Comparison of ENCODE assay signal across 16 cellular contexts in genomic region chr13:74770361-74770760, GRCh38.
DNase-seq lines count a peak whose midpoint lies in the region; ATAC-seq and TF ChIP-seq lines count a peak whose summit lies in the region.
"Had no signal": no experiment of that assay in that cellular context is flagged by ENCODE, and none has a peak within 500 bp of the region (broad histone marks: within the 10 kb centered on the region; RNA-seq: fewer than 3 reads in every experiment).

No MANE protein-coding gene starts in this region.

- H3K9me3 ChIP-seq in IMR-90 (ENCODE audit: control insufficient read depth, insufficient read depth, low read length), result no peaks in the 10 kb centered on the region
- H3K9me3 ChIP-seq in mesenchymal stem cell (ENCODE audit: control insufficient read depth, low read length), result no peaks in the 10 kb centered on the region
- H3K9me3 ChIP-seq in testis, result no peaks in the 10 kb centered on the region
- H3K9me3 ChIP-seq: ovary had no signal

- peak overlapping the region; percentile 37; the same call in 1 of the 2 replicates for H3K27ac ChIP-seq in IMR-90 (ENCODE audit: insufficient read depth, low read length)
- H3K27ac ChIP-seq in mesenchymal stem cell (ENCODE audit: low read length, poor library complexity, severe bottlenecking), result peak overlapping the region; percentile 35
- no peak overlapping the region for H3K27ac ChIP-seq in testis
- H3K27ac ChIP-seq: ovary had no signal

- H3K9ac ChIP-seq in IMR-90 (ENCODE audit: low read depth, low read length), result no peak overlapping the region
- peak overlapping the region; percentile 88 for H3K9ac ChIP-seq in mesenchymal stem cell (ENCODE audit: low read length)

- H3K27me3 ChIP-seq in IMR-90 (ENCODE audit: control insufficient read depth, insufficient read depth, low read length) (no peaks in the 10 kb centered on the region), mesenchymal stem cell (ENCODE audit: control insufficient read depth in 1 of 2, insufficient read depth in 1 of 2, low read length in 2 of 2) (no peaks in the 10 kb centered on the region), testis (no peaks in the 10 kb centered on the region)
- H3K27me3 ChIP-seq: ovary had no signal

- no peak overlapping the region for H2AK9ac ChIP-seq in IMR-90 (replicated peaks; ENCODE audit: low read depth, low read length, poor library complexity)

- H3K36me3 ChIP-seq in IMR-90 (ENCODE audit: control insufficient read depth, insufficient read depth, low read length) (no peaks in the 10 kb centered on the region), mesenchymal stem cell (ENCODE audit: control insufficient read depth in 1 of 2, insufficient read depth in 2 of 2, low read depth in 1 of 2, low read length in 2 of 2) (no peaks in the 10 kb centered on the region), testis (ENCODE audit: low read depth, missing control alignments) (no peaks in the 10 kb centered on the region)
- H3K36me3 ChIP-seq: ovary had no signal

- TF ChIP-seq CTCF in IMR-90 (conservative IDR thresholded peaks at IDR 0.05; ENCODE audit: low read depth, low read length) (no peak), choroid plexus epithelial cell (conservative IDR thresholded peaks at IDR 0.05; ENCODE audit: low read depth, low read length) (no peak), testis (IDR thresholded peaks at IDR 0.05) (no peak), GM13976 (IDR thresholded peaks at IDR 0.05; ENCODE audit: borderline replicate concordance, control extremely low read depth, extremely low read depth, insufficient read depth, missing control alignments) (no peak)

- H2BK20ac ChIP-seq in IMR-90 (ENCODE audit: low read depth, low read length), result peak overlapping the region; percentile 86

- H2AK5ac ChIP-seq in IMR-90 (ENCODE audit: low read depth, low read length) (peak overlapping the region; percentile 69; the same call in 1 of the 2 replicates), mesenchymal stem cell (ENCODE audit: low read length, severe bottlenecking) (no peak overlapping the region)

- no peak overlapping the region for H2AFZ ChIP-seq in IMR-90 (replicated peaks; ENCODE audit: low read length, poor library complexity)
- H2AFZ ChIP-seq in mesenchymal stem cell (ENCODE audit: low read depth, low read length), result no peak overlapping the region

- DNase-seq in AG08395 (ENCODE audit: low spot score), result peak; percentile 72
- DNase-seq in IMR-90, result peak; percentile 94
- DNase-seq in choroid plexus epithelial cell (ENCODE audit: low read depth), result peak; percentile 86
- DNase-seq in mesenchymal stem cell, result peak; percentile 89
- no peak for DNase-seq in testis
- DNase-seq in NK-92 treated with Interleukin-12 subunit alpha and Interleukin-12 subunit beta, amount 100 ng/mL, for 24 hours (lab: John Stamatoyannopoulos, UW), result no peak
- no peak for DNase-seq in GM13976 (ENCODE audit: low spot score)
- DNase-seq: amygdala; CD4-positive, alpha-beta T cell; effector memory CD8-positive, alpha-beta T cell; KBM-7; NCI-H1930; ovary had no signal

- H4K8ac ChIP-seq in IMR-90 (ENCODE audit: low read depth in 2 of 2, low read length in 2 of 2) (peak overlapping the region in 1 of 2 experiments; percentile 77; a peak in 2 of 4 replicates), mesenchymal stem cell (ENCODE audit: low read length) (no peak overlapping the region)

- peak overlapping the region; percentile 95; the same call in 1 of the 2 replicates for H3K18ac ChIP-seq in IMR-90 (ENCODE audit: low read depth, low read length)
- H3K18ac ChIP-seq in mesenchymal stem cell (ENCODE audit: low read depth in 1 of 2, low read length in 2 of 2), result no peak overlapping the region

- H4K91ac ChIP-seq in IMR-90 (ENCODE audit: insufficient read depth, low read depth, low read length), result 0 out of 2 replicates have a peak overlapping the region, but pooled peaks have one; percentile 37
- no peak overlapping the region for H4K91ac ChIP-seq in mesenchymal stem cell (ENCODE audit: low read length)

- POLR2A ChIA-PET in IMR-90 (lab: Charles Lee; ENCODE audit: unreplicated experiment), result no interaction called here

- H2BK120ac ChIP-seq in IMR-90 (ENCODE audit: low read depth, low read length), result peak overlapping the region; percentile 76
- no peak overlapping the region for H2BK120ac ChIP-seq in mesenchymal stem cell (ENCODE audit: low read depth, low read length)

- no peak for TF ChIP-seq RAD21 in IMR-90 (IDR thresholded peaks at IDR 0.05; ENCODE audit: low read length)

- TF ChIP-seq POLR2A in IMR-90 (IDR thresholded peaks at IDR 0.05; ENCODE audit: low read depth, low read length) (no peak), testis (IDR thresholded peaks at IDR 0.05) (no peak)

- intact Hi-C loops in IMR-90 (cut with micrococcal nuclease), result loop anchor here (5.0 to 10.0 kb wide), 4 partner anchors 446 to 852 kb away; partner anchors contain the start of gene KLF12
- intact Hi-C loops in testis (cut with DNase I; ENCODE audit: low total_unique reads), result no loop called here

- peak overlapping the region; percentile 53; the same call in 2 of the 3 replicates for H2BK15ac ChIP-seq in IMR-90 (ENCODE audit: low read depth, low read length)
- no peak overlapping the region for H2BK15ac ChIP-seq in mesenchymal stem cell (ENCODE audit: low read depth, poor library complexity, severe bottlenecking)

- no peaks in the 10 kb centered on the region for H4K20me1 ChIP-seq in IMR-90 (ENCODE audit: insufficient read depth, low read length)

- H3K14ac ChIP-seq in IMR-90 (replicated peaks; ENCODE audit: low read depth, low read length) (peak overlapping the region; percentile 78; the same call in 1 of the 2 replicates), mesenchymal stem cell (ENCODE audit: low read length in 2 of 2) (no peak overlapping the region)

- H3K4me1 ChIP-seq in IMR-90 (ENCODE audit: control insufficient read depth, insufficient read depth, low read length), result peaks cover 11% of the 10 kb centered on the region
- peaks cover 3% of the 10 kb centered on the region for H3K4me1 ChIP-seq in mesenchymal stem cell (ENCODE audit: control insufficient read depth, insufficient read depth, low read depth, low read length)
- H3K4me1 ChIP-seq in testis, result peaks cover 4% of the 10 kb centered on the region

- no peak overlapping the region for H3K4me3 ChIP-seq in IMR-90 (ENCODE audit: insufficient read depth, low read depth, low read length)
- no peak overlapping the region for H3K4me3 ChIP-seq in choroid plexus epithelial cell (ENCODE audit: low read depth, low read length)
- no peak overlapping the region for H3K4me3 ChIP-seq in mesenchymal stem cell (ENCODE audit: insufficient read depth in 1 of 2, low read depth in 1 of 2, low read length in 2 of 2)
- H3K4me3 ChIP-seq in testis, result no peak overlapping the region
- H3K4me3 ChIP-seq: ovary had no signal

- H3K9me1 ChIP-seq in IMR-90 (ENCODE audit: insufficient read depth, low read length), result no peaks in the 10 kb centered on the region

- BruUV-seq in IMR-90 (replicated peaks; lab: Mats Ljungman, UMichigan), result no TSS peak

- H3K79me1 ChIP-seq in IMR-90 (ENCODE audit: low read depth in 1 of 2, low read length in 2 of 2) (no peaks in the 10 kb centered on the region), mesenchymal stem cell (replicated peaks; ENCODE audit: low read length, poor library complexity, severe bottlenecking) (no peaks in the 10 kb centered on the region)

- no peak overlapping the region for H2BK12ac ChIP-seq in mesenchymal stem cell (ENCODE audit: low read length in 2 of 2)

- H3K23ac ChIP-seq in IMR-90 (ENCODE audit: low read depth, low read length) (no peak overlapping the region), mesenchymal stem cell (ENCODE audit: low read length in 2 of 2) (no peak overlapping the region)

- ATAC-seq in IMR-90 (ENCODE audit: low read depth) (peak; percentile 60), GM21529 (IDR thresholded peaks at IDR 0.05; ENCODE audit: unreplicated experiment) (no peak)
- ATAC-seq: activated CD4-positive, CD25-positive, alpha-beta regulatory T cell treated with anti-CD3 and anti-CD28 coated beads, Interleukin-2, amount 50 U/mL, for 24 hours; effector memory CD8-positive, alpha-beta T cell; stimulated activated memory B cell treated with anti-CD40 and anti-IgM and Interleukin-4, amounts not matched to agents 10 μg/mL and 1 μg/mL and 100 μg/mL, for 72 hours had no signal

- CTCF ChIA-PET in IMR-90 (lab: Yijun Ruan, JAX), result no interaction called here

- H2BK5ac ChIP-seq in IMR-90 (ENCODE audit: low read depth, low read length, poor library complexity, severe bottlenecking) (peak overlapping the region; percentile 90), mesenchymal stem cell (ENCODE audit: low read depth, low read length, poor library complexity, severe bottlenecking) (no peak overlapping the region)

- peak overlapping the region; percentile 71; the same call in 1 of the 2 replicates for H4K5ac ChIP-seq in IMR-90 (ENCODE audit: low read depth, low read length)

- H3K56ac ChIP-seq in IMR-90 (ENCODE audit: extremely low read depth, insufficient read depth, low read length), result no peak overlapping the region

- H3K4me2 ChIP-seq in IMR-90 (ENCODE audit: low read depth, low read length) (peak overlapping the region; percentile 70; the same call in 1 of the 2 replicates), mesenchymal stem cell (ENCODE audit: low read length, poor library complexity, severe bottlenecking) (no peak overlapping the region)

- H3K4ac ChIP-seq in IMR-90 (ENCODE audit: low read depth, low read length) (peak overlapping the region; percentile 78), mesenchymal stem cell (ENCODE audit: low read depth in 1 of 2, low read length in 2 of 2) (no peak overlapping the region)

- in situ Hi-C loops in IMR-90 (cut with MboI; ENCODE audit: low sequenced_read_pairs) (no loop called here), GM13976 (cut with MboI; ENCODE audit: low sequenced_read_pairs, unreplicated experiment) (no loop called here)

- dilution Hi-C loops in IMR-90 (cut with HindIII; ENCODE audit: low sequenced_read_pairs, unreplicated experiment), result no loop called here

TF ChIP-seq in IMR-90, 13 proteins besides CTCF, POLR2A, EP300 and RAD21 (continues in another document):
- TF ChIP-seq MAFK (IDR thresholded peaks at IDR 0.05; ENCODE audit: low read depth, low read length), result peak; percentile 20; the same call in 1 of the 2 replicates
- TF ChIP-seq SMC3 (IDR thresholded peaks at IDR 0.05; ENCODE audit: low read depth, low read length), result no peak
- TF ChIP-seq USF2 (IDR thresholded peaks at IDR 0.05; ENCODE audit: low read depth, low read length), result peak; percentile 39; the same call in 1 of the 2 replicates
- TF ChIP-seq CEBPB (IDR thresholded peaks at IDR 0.05; ENCODE audit: low read depth, low read length), result peak; percentile 78
- TF ChIP-seq MAZ (IDR thresholded peaks at IDR 0.05; ENCODE audit: borderline replicate concordance, low read depth, low read length), result no peak
- peak; percentile 83 for TF ChIP-seq FOS (IDR thresholded peaks at IDR 0.05; ENCODE audit: low read depth, low read length)

Comparison
In these comparisons a context has a peak if more than half of its experiments do, and no peak if none do; other contexts are left out.
1. DNase-seq: peak in AG08395 (single experiment), IMR-90 (single experiment), choroid plexus epithelial cell (single experiment) and mesenchymal stem cell (single experiment); none in testis (single experiment), NK-92 treated with Interleukin-12 subunit alpha and Interleukin-12 subunit beta, amount 100 ng/mL, for 24 hours (single experiment) and GM13976 (single experiment).
2. H3K27ac ChIP-seq: peak in IMR-90 (single experiment) and mesenchymal stem cell (single experiment); none in testis (0 of 2).